Comparison of ENCODE assay signal across 9 cellular contexts in genomic region chr6:28634406-28634757, GRCh38.
A peak's percentile ranks its signal among the peaks of the same experiment; 100 is the strongest.
DNase-seq lines count a peak whose midpoint lies in the region; ATAC-seq and TF ChIP-seq lines count a peak whose summit lies in the region.
"Had no signal": no experiment of that assay in that cellular context is flagged by ENCODE, and none has a peak within 500 bp of the region (broad histone marks: within the 10 kb centered on the region; RNA-seq: fewer than 3 reads in every experiment).

No MANE protein-coding gene starts in this region.

- H3K9ac ChIP-seq in SK-N-MC (ENCODE audit: insufficient read length) = no peak overlapping the region

- H3K4me3 ChIP-seq in GM12865 (ENCODE audit: low read depth, low read length) (peak overlapping the region; percentile 16; the same call in 1 of the 2 replicates), SK-N-MC (peak overlapping the region; percentile 77), fibroblast of mammary gland (ENCODE audit: control insufficient read depth, low read depth, low read length) (peak overlapping the region; percentile 60)

- H3K9me3 ChIP-seq in SK-N-MC (ENCODE audit: low read depth, low read length) = no peaks in the 10 kb centered on the region
- H3K9me3 ChIP-seq: ovary had no signal

- DNase-seq in GM12865 (ENCODE audit: low read depth) = no peak
- DNase-seq in SK-N-MC (ENCODE audit: low read depth, low spot score) = no peak
- no peak for DNase-seq in fibroblast of mammary gland (ENCODE audit: low read depth)
- no peak for DNase-seq in progenitor cell of endocrine pancreas (ENCODE audit: low spot score, unreplicated experiment)
- no peak for DNase-seq in islet precursor cell
- DNase-seq in SKM-1 treated with dmso at 0.1 percent for 144 hours (lab: John Stamatoyannopoulos, UW; ENCODE audit: unreplicated experiment) = no peak
- no peak for DNase-seq in EL
- DNase-seq: ovary had no signal

- peaks cover 24% of the 10 kb centered on the region for H3K27me3 Mint-ChIP-seq in progenitor cell of endocrine pancreas

- no peaks in the 10 kb centered on the region for H3K36me3 Mint-ChIP-seq in progenitor cell of endocrine pancreas (ENCODE audit: insufficient read depth)

- H3K36me3 ChIP-seq in SK-N-MC (ENCODE audit: insufficient read depth, low read length) = no peaks in the 10 kb centered on the region
- H3K36me3 ChIP-seq: ovary had no signal

- no peak for ATAC-seq in GM18520 (IDR thresholded peaks at IDR 0.05; ENCODE audit: unreplicated experiment)

- no peak overlapping the region for H3K27ac Mint-ChIP-seq in progenitor cell of endocrine pancreas

- H3K9me3 Mint-ChIP-seq in progenitor cell of endocrine pancreas (ENCODE audit: low read depth) = no peaks in the 10 kb centered on the region

- H3K4me1 Mint-ChIP-seq in progenitor cell of endocrine pancreas (ENCODE audit: low read depth) = peaks cover 14% of the 10 kb centered on the region

- H3K27ac ChIP-seq in SK-N-MC = no peak overlapping the region
- H3K27ac ChIP-seq: ovary had no signal

- TF ChIP-seq CTCF in GM12865 (IDR thresholded peaks at IDR 0.05; ENCODE audit: insufficient read depth, low read depth, low read length, missing control alignments) (no peak), fibroblast of mammary gland (conservative IDR thresholded peaks at IDR 0.05; ENCODE audit: control insufficient read depth, insufficient read depth, low read depth, low read length) (no peak), progenitor cell of endocrine pancreas (IDR thresholded peaks at IDR 0.05; ENCODE audit: unreplicated experiment) (no peak)

- peak overlapping the region; percentile 78 for H3K4me3 Mint-ChIP-seq in progenitor cell of endocrine pancreas (ENCODE audit: low read depth)

Comparison
In these comparisons a context has a peak if more than half of its experiments do, and no peak if none do; other contexts are left out.
1. H3K4me3 ChIP-seq: peak in every context shown above with its lines; median percentile 77 in SK-N-MC; 60 in fibroblast of mammary gland; 16 in GM12865.